ENCODE assay signal across 20 cellular contexts in the genomic region with DNA sequence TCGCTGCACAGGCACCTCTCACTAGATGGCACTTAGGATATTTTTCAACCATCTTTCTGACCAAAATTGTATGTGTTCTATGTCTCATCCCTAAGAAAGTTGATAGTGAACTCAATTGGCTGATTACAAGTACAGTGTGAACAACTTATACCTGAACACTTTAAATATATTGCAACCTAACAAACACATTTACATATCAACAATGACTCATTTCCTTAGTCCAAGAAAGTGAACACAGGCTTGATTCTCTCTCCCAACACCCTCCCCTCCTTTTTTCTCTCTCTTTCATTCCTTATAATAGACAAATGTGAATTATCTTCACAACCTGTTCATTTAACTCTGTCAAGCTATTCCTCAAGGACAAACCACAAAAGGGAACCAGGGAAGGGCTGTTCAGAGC.
"Had no signal": no experiment of that assay in that cellular context is flagged by ENCODE, and none has a peak within 500 bp of the region (broad histone marks: within the 10 kb centered on the region; RNA-seq: fewer than 3 reads in every experiment).

No MANE protein-coding gene starts in this region.

- ATAC-seq: activated naive CD8-positive, alpha-beta T cell treated with anti-CD3 and anti-CD28 coated beads, Interleukin-2, amount 50 U/mL, for 24 hours; esophagus mucosa; naive thymus-derived CD8-positive, alpha-beta T cell; stimulated activated memory B cell treated with anti-CD40 and anti-IgM and Interleukin-4, amounts not matched to agents 10 μg/mL and 1 μg/mL and 100 μg/mL, for 72 hours had no signal

- H3K36me3 ChIP-seq: left ventricle myocardium inferior, neutrophil, thyroid gland had no signal

- H3K27ac Mint-ChIP-seq: activated CD4-positive, alpha-beta T cell treated with anti-CD3 and anti-CD28 coated beads, Interleukin-2, amount 10 ng/mL, durations not matched to agents 7 days and 5 days; activated naive CD8-positive, alpha-beta T cell treated with anti-CD3 and anti-CD28 coated beads, Interleukin-2, amount 50 U/mL, for 24 hours; naive thymus-derived CD8-positive, alpha-beta T cell; stimulated activated memory B cell treated with anti-CD40 and anti-IgM and Interleukin-4, amounts not matched to agents 10 μg/mL and 1 μg/mL and 100 μg/mL, for 72 hours; T-helper 2 cell treated with Interferon-gamma antibody and Interleukin-4, amounts not matched to agents 5 μg/mL and 100 μg/mL, for 36 hours had no signal

- H3K4me1 Mint-ChIP-seq: activated CD4-positive, alpha-beta T cell treated with anti-CD3 and anti-CD28 coated beads, Interleukin-2, amount 10 ng/mL, durations not matched to agents 7 days and 5 days; activated naive CD8-positive, alpha-beta T cell treated with anti-CD3 and anti-CD28 coated beads, Interleukin-2, amount 50 U/mL, for 24 hours had no signal

- H3K4me3 Mint-ChIP-seq: activated CD4-positive, alpha-beta T cell treated with anti-CD3 and anti-CD28 coated beads, Interleukin-2, amount 10 ng/mL, durations not matched to agents 7 days and 5 days; activated naive CD8-positive, alpha-beta T cell treated with anti-CD3 and anti-CD28 coated beads, Interleukin-2, amount 50 U/mL, for 24 hours; naive thymus-derived CD8-positive, alpha-beta T cell; stimulated activated memory B cell treated with anti-CD40 and anti-IgM and Interleukin-4, amounts not matched to agents 10 μg/mL and 1 μg/mL and 100 μg/mL, for 72 hours; T-helper 2 cell treated with Interferon-gamma antibody and Interleukin-4, amounts not matched to agents 5 μg/mL and 100 μg/mL, for 36 hours had no signal

- H3K4me2 ChIP-seq: hepatocyte had no signal

- H3K27me3 ChIP-seq: hepatocyte, neutrophil, thyroid gland had no signal

- H3K9me3 ChIP-seq: left ventricle myocardium inferior, neutrophil, thyroid gland had no signal

- H3K9me3 Mint-ChIP-seq: activated CD4-positive, alpha-beta T cell treated with anti-CD3 and anti-CD28 coated beads, Interleukin-2, amount 10 ng/mL, durations not matched to agents 7 days and 5 days; activated naive CD8-positive, alpha-beta T cell treated with anti-CD3 and anti-CD28 coated beads, Interleukin-2, amount 50 U/mL, for 24 hours; stimulated activated memory B cell treated with anti-CD40 and anti-IgM and Interleukin-4, amounts not matched to agents 10 μg/mL and 1 μg/mL and 100 μg/mL, for 72 hours had no signal

- H3K4me3 ChIP-seq: hepatocyte, left ventricle myocardium inferior, thyroid gland had no signal

- H3K4me1 ChIP-seq: thyroid gland had no signal

- H2AFZ ChIP-seq: hepatocyte had no signal

- FAIRE-seq: colon, endometrium, kidney had no signal

- H3K79me2 ChIP-seq: hepatocyte had no signal

- H3K27ac ChIP-seq: hepatocyte, left ventricle myocardium inferior, neutrophil, thyroid gland had no signal

- H3K36me3 Mint-ChIP-seq: naive thymus-derived CD8-positive, alpha-beta T cell; stimulated activated memory B cell treated with anti-CD40 and anti-IgM and Interleukin-4, amounts not matched to agents 10 μg/mL and 1 μg/mL and 100 μg/mL, for 72 hours had no signal

- H3K27me3 Mint-ChIP-seq: activated CD4-positive, alpha-beta T cell treated with anti-CD3 and anti-CD28 coated beads, Interleukin-2, amount 10 ng/mL, durations not matched to agents 7 days and 5 days; activated naive CD8-positive, alpha-beta T cell treated with anti-CD3 and anti-CD28 coated beads, Interleukin-2, amount 50 U/mL, for 24 hours; stimulated activated memory B cell treated with anti-CD40 and anti-IgM and Interleukin-4, amounts not matched to agents 10 μg/mL and 1 μg/mL and 100 μg/mL, for 72 hours had no signal

- DNase-seq: activated CD4-positive, alpha-beta T cell treated with anti-CD3 and anti-CD28 coated beads, Interleukin-2, amount 10 ng/mL, durations not matched to agents 7 days and 5 days; activated CD4-positive, CD25-positive, alpha-beta regulatory T cell; activated naive CD4-positive, alpha-beta T cell; activated naive CD8-positive, alpha-beta T cell treated with anti-CD3 and anti-CD28 coated beads, Interleukin-2, amount 50 U/mL, for 24 hours; aorta; caudate nucleus; kidney; left ventricle myocardium inferior; mesenchymal stem cell; naive thymus-derived CD8-positive, alpha-beta T cell; posterior cingulate gyrus; stimulated activated CD4-positive, alpha-beta T cell treated with anti-CD3 and anti-CD28 coated beads, Interleukin-2, amount 100 ng/mL, for 48 hours; thyroid gland had no signal
